Comparison of ENCODE assay signal across 11 cellular contexts in the genomic region with DNA sequence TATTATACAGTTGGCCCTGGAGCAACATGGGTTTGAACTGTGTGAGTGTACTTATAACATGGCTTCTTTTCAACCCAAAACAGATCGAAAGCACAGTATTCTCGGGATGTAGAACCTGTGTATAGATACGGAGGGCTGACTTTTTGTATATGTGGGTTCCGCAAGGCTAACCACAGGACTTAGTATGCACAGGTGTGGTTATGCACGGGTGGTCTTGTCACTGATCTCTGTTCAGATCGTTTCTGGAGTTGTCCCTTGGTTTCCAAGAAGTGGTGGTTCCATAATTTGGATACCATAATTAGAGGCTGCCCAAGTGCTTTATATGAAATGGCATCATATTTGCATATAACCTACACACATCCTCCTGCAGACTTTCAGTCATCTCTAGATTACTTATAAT. TPM values are rescaled to one million over a fixed set of nuclear protein-coding genes. Genes with fewer than 3 reads are reported as not detected.
A peak's percentile ranks its signal among the peaks of the same experiment; 100 is the strongest.
DNase-seq lines count a peak whose midpoint lies in the region; ATAC-seq and TF ChIP-seq lines count a peak whose summit lies in the region.
"Had no signal": no experiment of that assay in that cellular context is flagged by ENCODE, and none has a peak within 500 bp of the region (broad histone marks: within the 10 kb centered on the region; RNA-seq: fewer than 3 reads in every experiment).

No MANE protein-coding gene starts in this region.

- ATAC-seq in GM18505 (IDR thresholded peaks at IDR 0.05; ENCODE audit: unreplicated experiment) (peak; percentile 45), HG03095 (IDR thresholded peaks at IDR 0.05; ENCODE audit: unreplicated experiment) (peak; percentile 34)
- ATAC-seq in activated CD8-positive, alpha-beta memory T cell treated with anti-CD3 and anti-CD28 coated beads, Interleukin-2, amount 10 ng/mL, durations not matched to agents 7 days and 5 days = peak; percentile 31

- intact Hi-C loops in colonic mucosa (cut with DNase I) = no loop called here

- H3K27ac Mint-ChIP-seq in activated CD8-positive, alpha-beta memory T cell treated with anti-CD3 and anti-CD28 coated beads, Interleukin-2, amount 10 ng/mL, durations not matched to agents 7 days and 5 days = peak overlapping the region; percentile 72
- no peak overlapping the region for H3K27ac Mint-ChIP-seq in progenitor cell of endocrine pancreas

- H3K9me3 Mint-ChIP-seq in activated CD8-positive, alpha-beta memory T cell treated with anti-CD3 and anti-CD28 coated beads, Interleukin-2, amount 10 ng/mL, durations not matched to agents 7 days and 5 days (ENCODE audit: low read depth) = peaks cover 4% of the 10 kb centered on the region
- H3K9me3 Mint-ChIP-seq in progenitor cell of endocrine pancreas (ENCODE audit: low read depth) = peaks cover 3% of the 10 kb centered on the region

- peaks cover 48% of the 10 kb centered on the region for H3K4me1 Mint-ChIP-seq in activated CD8-positive, alpha-beta memory T cell treated with anti-CD3 and anti-CD28 coated beads, Interleukin-2, amount 10 ng/mL, durations not matched to agents 7 days and 5 days
- H3K4me1 Mint-ChIP-seq in progenitor cell of endocrine pancreas (ENCODE audit: low read depth) = peaks cover 3% of the 10 kb centered on the region

- H3K27me3 ChIP-seq in colonic mucosa = no peaks in the 10 kb centered on the region

- TF ChIP-seq CTCF in GM20000 (IDR thresholded peaks at IDR 0.05; ENCODE audit: extremely low read depth, missing control alignments) (no peak), progenitor cell of endocrine pancreas (IDR thresholded peaks at IDR 0.05; ENCODE audit: unreplicated experiment) (no peak), colonic mucosa (IDR thresholded peaks at IDR 0.05) (no peak)

- DNase-seq in GM20000 (ENCODE audit: low spot score) = peak; percentile 46
- peak; percentile 52 for DNase-seq in activated CD8-positive, alpha-beta memory T cell treated with anti-CD3 and anti-CD28 coated beads, Interleukin-2, amount 10 ng/mL, durations not matched to agents 7 days and 5 days
- DNase-seq in progenitor cell of endocrine pancreas (ENCODE audit: low spot score, unreplicated experiment) = no peak
- DNase-seq in colonic mucosa = no peak
- DNase-seq in NOMO-1 treated with DMSO at 0.1 percent for 48 hours (lab: John Stamatoyannopoulos, UW; ENCODE audit: unreplicated experiment) = no peak
- no peak for DNase-seq in GM19238 (ENCODE audit: insufficient read length, low spot score)
- DNase-seq: NCI-H1694; SHP77; stimulated activated CD4-positive, alpha-beta T cell treated with anti-CD3 and anti-CD28 coated beads, Interleukin-2, amount 100 ng/mL, for 48 hours had no signal

- H3K4me3 ChIP-seq in colonic mucosa = no peak overlapping the region

- no peaks in the 10 kb centered on the region for H3K27me3 Mint-ChIP-seq in activated CD8-positive, alpha-beta memory T cell treated with anti-CD3 and anti-CD28 coated beads, Interleukin-2, amount 10 ng/mL, durations not matched to agents 7 days and 5 days
- no peaks in the 10 kb centered on the region for H3K27me3 Mint-ChIP-seq in progenitor cell of endocrine pancreas

- CTCF ChIA-PET in activated CD8-positive, alpha-beta memory T cell treated with anti-CD3 and anti-CD28 coated beads, Interleukin-2, amount 10 ng/mL, durations not matched to agents 7 days and 5 days (lab: Charles Lee) = interaction anchor here (1.5 kb wide), 1 partner anchor 179 kb away, joined by 4 read pairs; no protein-coding TSS in a partner anchor

- no peak overlapping the region for H3K9ac ChIP-seq in colonic mucosa (ENCODE audit: low read depth in 2 of 2, low read length in 2 of 2)

- H3K9me3 ChIP-seq in colonic mucosa = no peaks in the 10 kb centered on the region

- H3K27ac ChIP-seq in colonic mucosa = no peak overlapping the region

- no peak for TF ChIP-seq POLR2A in GM18505 (IDR thresholded peaks at IDR 0.05; ENCODE audit: borderline replicate concordance, extremely low read depth, insufficient read depth, insufficient read length)

- H3K4me3 Mint-ChIP-seq in activated CD8-positive, alpha-beta memory T cell treated with anti-CD3 and anti-CD28 coated beads, Interleukin-2, amount 10 ng/mL, durations not matched to agents 7 days and 5 days = peak overlapping the region; percentile 32
- H3K4me3 Mint-ChIP-seq in progenitor cell of endocrine pancreas (ENCODE audit: low read depth) = no peak overlapping the region

- peaks cover 25% of the 10 kb centered on the region for H3K36me3 Mint-ChIP-seq in activated CD8-positive, alpha-beta memory T cell treated with anti-CD3 and anti-CD28 coated beads, Interleukin-2, amount 10 ng/mL, durations not matched to agents 7 days and 5 days
- peaks cover 31% of the 10 kb centered on the region for H3K36me3 Mint-ChIP-seq in progenitor cell of endocrine pancreas (ENCODE audit: insufficient read depth)

- no peaks in the 10 kb centered on the region for H3K4me1 ChIP-seq in colonic mucosa

- H3K36me3 ChIP-seq in colonic mucosa = no peaks in the 10 kb centered on the region

RNA-seq across cellular contexts. Expression of a gene that starts 10.9 kb away (rescaled TPM):
- under 1 TPM in 1 of 2 experiments, not detected in 1; 0.33 TPM for total RNA-seq in activated CD8-positive, alpha-beta memory T cell treated with anti-CD3 and anti-CD28 coated beads, Interleukin-2, amount 10 ng/mL, durations not matched to agents 7 days and 5 days
- 0.57 and 1.7 TPM in 2 replicates for total RNA-seq in progenitor cell of endocrine pancreas
- total RNA-seq in colonic mucosa = 1 to 10 TPM in 1 of 2 donors, under 1 TPM in 1; 0.67 to 2.4 TPM

RNA-seq across cellular contexts. Expression of a gene that starts 51.7 kb away (rescaled TPM):
- 10 to 100 TPM; 45.6 to 60.7 TPM for total RNA-seq in activated CD8-positive, alpha-beta memory T cell treated with anti-CD3 and anti-CD28 coated beads, Interleukin-2, amount 10 ng/mL, durations not matched to agents 7 days and 5 days
- 40.8 and 41.6 TPM in 2 replicates for total RNA-seq in progenitor cell of endocrine pancreas
- total RNA-seq in colonic mucosa = 10 to 100 TPM; 20.3 to 44.5 TPM

Comparison
In these comparisons a context has a peak if more than half of its experiments do, and no peak if none do; other contexts are left out.
1. DNase-seq: peak in GM20000 (single experiment) and activated CD8-positive, alpha-beta memory T cell treated with anti-CD3 and anti-CD28 coated beads, Interleukin-2, amount 10 ng/mL, durations not matched to agents 7 days and 5 days (single experiment); none in progenitor cell of endocrine pancreas (single experiment), colonic mucosa (single experiment), NOMO-1 treated with DMSO at 0.1 percent for 48 hours (single experiment) and GM19238 (single experiment).
2. Peak in every context shown above with its lines, with median percentiles within 50 percentile points of each other: ATAC-seq.